14 cellular contexts compared by ENCODE assay signal in genomic region chr11:17934194-17934593, GRCh38.
"Had no signal": no experiment of that assay in that cellular context is flagged by ENCODE, and none has a peak within 500 bp of the region (broad histone marks: within the 10 kb centered on the region; RNA-seq: fewer than 3 reads in every experiment).

No MANE protein-coding gene starts in this region.

- DNase-seq: colonic mucosa; dermis blood vessel endothelial cell; foreskin keratinocyte; kidney; left cardiac atrium; left ventricle myocardium superior; naive thymus-derived CD4-positive, alpha-beta T cell; small intestine; stimulated activated CD4-positive, alpha-beta T cell treated with anti-CD3 and anti-CD28 coated beads, Interleukin-12 subunit alpha, Interleukin-12 subunit beta, amount 100 ng/mL, for 4 hours; stimulated activated naive CD4-positive, alpha-beta T cell treated with Interleukin-2 at 50 U/mL for 16 hours; trophoblast cell had no signal

- H3K79me2 ChIP-seq: hepatocyte had no signal

- H3K36me3 ChIP-seq: colonic mucosa, neutrophil, right atrium auricular region had no signal

- ATAC-seq: foreskin keratinocyte; left cardiac atrium; left ventricle myocardium superior; naive thymus-derived CD4-positive, alpha-beta T cell had no signal

- H3K4me3 ChIP-seq: colonic mucosa, hepatocyte, right atrium auricular region had no signal

- H3K27me3 ChIP-seq: colonic mucosa, foreskin keratinocyte, hepatocyte, neutrophil, right atrium auricular region had no signal

- H3K27ac ChIP-seq: colonic mucosa, foreskin keratinocyte, hepatocyte, neutrophil, right atrium auricular region had no signal

- H3K4me2 ChIP-seq: hepatocyte had no signal

- H2AFZ ChIP-seq: hepatocyte had no signal

- H3K4me1 ChIP-seq: colonic mucosa, foreskin keratinocyte, right atrium auricular region had no signal

- H3K9me3 ChIP-seq: colonic mucosa, neutrophil, right atrium auricular region had no signal

- FAIRE-seq: kidney, small intestine had no signal
